In genomic region chr19:16073988-16074387, GRCh38 we compare ENCODE assay signal across 10 cellular contexts.
A peak's percentile ranks its signal among the peaks of the same experiment; 100 is the strongest.
DNase-seq lines count a peak whose midpoint lies in the region; ATAC-seq lines count a peak whose summit lies in the region.
"Had no signal": no experiment of that assay in that cellular context is flagged by ENCODE, and none has a peak within 500 bp of the region (broad histone marks: within the 10 kb centered on the region; RNA-seq: fewer than 3 reads in every experiment).

No MANE protein-coding gene starts in this region.

- ATAC-seq in HG02763 (IDR thresholded peaks at IDR 0.05; ENCODE audit: unreplicated experiment) (no peak), HG02870 (IDR thresholded peaks at IDR 0.05; ENCODE audit: unreplicated experiment) (no peak)
- ATAC-seq: left cardiac atrium had no signal

- DNase-seq in GDM1 (lab: John Stamatoyannopoulos, UW) (peak; percentile 22), RPMI8226 (peak; percentile 17), NCI-H69 (lab: John Stamatoyannopoulos, UW) (no peak)
- peak; percentile 19 for DNase-seq in effector CD4-positive, alpha-beta T cell
- DNase-seq: left cardiac atrium, NCI-H524 treated with DMSO at 0.1 percent for 48 hours had no signal

- no peaks in the 10 kb centered on the region for H3K27me3 ChIP-seq in rectal smooth muscle tissue (ENCODE audit: control insufficient read depth, insufficient read depth, low read length)

- peaks cover 27% of the 10 kb centered on the region for H3K4me1 ChIP-seq in rectal smooth muscle tissue (ENCODE audit: control insufficient read depth, insufficient read depth, low read length)

- no peaks in the 10 kb centered on the region for H3K36me3 ChIP-seq in rectal smooth muscle tissue (ENCODE audit: control insufficient read depth, insufficient read depth, low read length)

- peak overlapping the region; percentile 98 for H3K27ac ChIP-seq in rectal smooth muscle tissue (ENCODE audit: low read depth, low read length)
- H3K27ac ChIP-seq: HL-60 had no signal

- H3K4me3 ChIP-seq in rectal smooth muscle tissue (ENCODE audit: low read length): no peak overlapping the region

- no peak overlapping the region for H3K9ac ChIP-seq in rectal smooth muscle tissue (ENCODE audit: low read length)
